Comparison of ENCODE assay signal across 8 cellular contexts in genomic region chr7:75914169-75914654, GRCh38. TPM values are rescaled to one million over a fixed set of nuclear protein-coding genes. Genes with fewer than 3 reads are reported as not detected.
DNase-seq lines count a peak whose midpoint lies in the region; ATAC-seq and TF ChIP-seq lines count a peak whose summit lies in the region.

No MANE protein-coding gene starts in this region.

- in situ Hi-C loops in brain microvascular endothelial cell (cut with HindIII; ENCODE audit: low pct_ligation_motif_present, low sequenced_read_pairs) = no loop called here

- DNase-seq in heart right ventricle = no peak
- no peak for DNase-seq in left ventricle myocardium superior
- no peak for DNase-seq in brain microvascular endothelial cell
- DNase-seq in mucosa of descending colon = peak in 1 of 3 donors; percentile 57
- DNase-seq in vagina (ENCODE audit: extremely low spot score in 2 of 2) = no peak
- no peak for DNase-seq in epidermal melanocyte (ENCODE audit: insufficient read length, low spot score)
- DNase-seq in mesenteric fat pad (ENCODE audit: low spot score) = no peak
- DNase-seq in NCI-H226 = no peak

- 36 to 40% methylated on average over 18 of the region's 18 CpGs for WGBS in heart right ventricle, 2 donors

- no peak for TF ChIP-seq POLR2A in vagina (IDR thresholded peaks at IDR 0.05)

- no peak for TF ChIP-seq CTCF in heart right ventricle (IDR thresholded peaks at IDR 0.05)
- TF ChIP-seq CTCF in brain microvascular endothelial cell (IDR thresholded peaks at IDR 0.05; ENCODE audit: low read depth, low read length, missing control alignments) = no peak
- no peak for TF ChIP-seq CTCF in mucosa of descending colon (IDR thresholded peaks at IDR 0.05)
- TF ChIP-seq CTCF in vagina (IDR thresholded peaks at IDR 0.05) = no peak

- H3K27ac ChIP-seq in heart right ventricle (peak overlapping the region; percentile 64 to 98 (median 94)), brain microvascular endothelial cell (peak overlapping the region; percentile 24), vagina (peak overlapping the region; percentile 85)

- peak in 4 of 8 donors; percentile 1 to 3 (median 2) for ATAC-seq in heart right ventricle
- no peak for ATAC-seq in left ventricle myocardium superior
- peak; percentile 24 for ATAC-seq in mucosa of descending colon

- H3K36me3 ChIP-seq in heart right ventricle (no peaks in the 10 kb centered on the region), brain microvascular endothelial cell (replicated peaks) (no peaks in the 10 kb centered on the region), mucosa of descending colon (ENCODE audit: low read depth) (no peaks in the 10 kb centered on the region), vagina (no peaks in the 10 kb centered on the region)

- intact Hi-C loops in heart right ventricle (cut with DNase I) (loop anchor here in 3 of 10 donors (1.0 to 2.0 kb wide), 3 partner anchors 33 to 80 kb away; partner anchors contain the start of genes RHBDD2 (in 2 of the 3) and TMEM120A (in 1 of the 3)), left ventricle myocardium superior (cut with micrococcal nuclease) (loop anchor here (5.0 kb wide), 1 partner anchor 37 kb away; the partner anchor contains the start of gene RHBDD2), mucosa of descending colon (cut with DNase I, micrococcal nuclease) (no loop called here), vagina (cut with DNase I) (loop anchor here (2.0 kb wide), 1 partner anchor 81 kb away; the partner anchor contains the start of gene TMEM120A)

- peaks cover 0 to 4% (median 0%) of the 10 kb centered on the region in 11 donors for H3K9me3 ChIP-seq in heart right ventricle
- H3K9me3 ChIP-seq in mucosa of descending colon = no peaks in the 10 kb centered on the region
- no peaks in the 10 kb centered on the region for H3K9me3 ChIP-seq in vagina

- no peaks in the 10 kb centered on the region for H3K27me3 ChIP-seq in heart right ventricle
- H3K27me3 ChIP-seq in brain microvascular endothelial cell (replicated peaks) = no peaks in the 10 kb centered on the region
- no peaks in the 10 kb centered on the region for H3K27me3 ChIP-seq in vagina

- H3K4me1 ChIP-seq in heart right ventricle (peaks cover 9 to 40% (median 33%) of the 10 kb centered on the region in 9 donors), mucosa of descending colon (ENCODE audit: low read depth) (peaks cover 10% of the 10 kb centered on the region), vagina (peaks cover 32% of the 10 kb centered on the region)

- H3K4me3 ChIP-seq in heart right ventricle = peak overlapping the region; percentile 47 to 100 (median 96)
- peak overlapping the region; percentile 87 for H3K4me3 ChIP-seq in brain microvascular endothelial cell (ENCODE audit: low read depth, low read length)
- peak overlapping the region; percentile 100 for H3K4me3 ChIP-seq in mucosa of descending colon
- peak overlapping the region; percentile 80 to 94 for H3K4me3 ChIP-seq in vagina

RNA-seq across cellular contexts. Expression of gene POR, which starts 0.7 kb away (rescaled TPM):
- total RNA-seq in heart right ventricle = 100 to 1,000 TPM in 1 of 10 donors, 10 to 100 TPM in 9; 37.3 to 203 (median 59.3) TPM
- polyA plus RNA-seq in heart right ventricle = 100 to 1,000 TPM; 104 to 185 TPM
- 45.7 TPM for total RNA-seq in left ventricle myocardium superior
- total RNA-seq in mucosa of descending colon = 100 to 1,000 TPM in 2 of 3 donors, 10 to 100 TPM in 1; 76.4 to 122 (median 118) TPM
- 94.3 TPM for total RNA-seq in vagina
- total RNA-seq in mesenteric fat pad = 507 TPM

RNA-seq across cellular contexts. Expression of gene RHBDD2, which starts 35.4 kb away (rescaled TPM):
- 10 to 100 TPM; 20.8 to 39.7 (median 27.4) TPM for total RNA-seq in heart right ventricle
- 10 to 100 TPM; 28.9 to 48.1 TPM for polyA plus RNA-seq in heart right ventricle
- total RNA-seq in left ventricle myocardium superior = 17.9 TPM
- total RNA-seq in mucosa of descending colon = 10 to 100 TPM; 43.9 to 50.5 (median 47.3) TPM
- total RNA-seq in vagina = 34.1 TPM
- total RNA-seq in mesenteric fat pad = 78.3 TPM

Comparison
In these comparisons a context has a peak if more than half of its experiments do, and no peak if none do; other contexts are left out.
1. H3K27ac ChIP-seq: peak in every context shown above with its lines; median percentile 94 in heart right ventricle; 85 in vagina; 24 in brain microvascular endothelial cell.
2. intact Hi-C loops: an anchor here in left ventricle myocardium superior (5.0 kb wide) and vagina (2.0 kb wide); none called in mucosa of descending colon.